Comparison of ENCODE assay signal across 17 cellular contexts in the genomic region with DNA sequence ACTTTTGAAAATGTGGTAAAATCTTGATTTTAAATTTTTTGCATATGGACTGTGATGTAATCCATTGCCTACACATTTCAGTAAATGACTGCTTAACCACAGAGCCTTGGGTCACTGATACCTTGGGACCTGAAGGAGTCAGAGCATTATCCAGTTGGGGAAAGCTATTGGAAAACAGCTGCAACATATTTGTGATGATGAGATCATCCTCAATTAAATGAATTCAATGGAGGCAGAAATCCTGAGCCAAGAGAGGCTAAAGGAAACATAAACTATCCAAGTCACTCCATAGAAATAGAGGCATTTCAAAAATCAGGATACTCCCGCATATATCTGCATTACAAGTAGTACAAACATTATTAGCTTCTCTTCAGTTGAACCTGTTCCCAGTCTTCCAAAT.
DNase-seq lines count a peak whose midpoint lies in the region; ATAC-seq and TF ChIP-seq lines count a peak whose summit lies in the region.
"Had no signal": no experiment of that assay in that cellular context is flagged by ENCODE, and none has a peak within 500 bp of the region (broad histone marks: within the 10 kb centered on the region; RNA-seq: fewer than 3 reads in every experiment).

No MANE protein-coding gene starts in this region.

- H3K27ac Mint-ChIP-seq in HFFc6, result no peak overlapping the region
- H3K27ac Mint-ChIP-seq: B cell; CD4-positive, CD25-positive, alpha-beta regulatory T cell; H9 had no signal

- H3K4me1 Mint-ChIP-seq in HFFc6 (ENCODE audit: low read depth), result peaks cover 6% of the 10 kb centered on the region; the same call in 1 of the 2 replicates
- H3K4me1 Mint-ChIP-seq: B cell; CD4-positive, CD25-positive, alpha-beta regulatory T cell had no signal

- H3K36me3 ChIP-seq in SK-N-MC (ENCODE audit: insufficient read depth, low read length), result no peaks in the 10 kb centered on the region

- H3K4me3 Mint-ChIP-seq in HFFc6, result no peak overlapping the region
- H3K4me3 Mint-ChIP-seq: B cell; CD4-positive, CD25-positive, alpha-beta regulatory T cell; H9 had no signal

- H3K9ac ChIP-seq in SK-N-MC (ENCODE audit: insufficient read length), result no peak overlapping the region

- no peak overlapping the region for H3K4me3 ChIP-seq in SK-N-MC
- no peak overlapping the region for H3K4me3 ChIP-seq in fibroblast of mammary gland (ENCODE audit: control insufficient read depth, low read depth, low read length)
- H3K4me3 ChIP-seq: K562, PC-9 had no signal

- H3K9me3 ChIP-seq in SK-N-MC (ENCODE audit: low read depth, low read length), result no peaks in the 10 kb centered on the region
- H3K9me3 ChIP-seq: Caco-2 had no signal

- DNase-seq in HCEC 1CT, result peak; percentile 34
- peak; percentile 42 for DNase-seq in SK-N-MC (ENCODE audit: low read depth, low spot score)
- peak; percentile 80 for DNase-seq in fibroblast of mammary gland (ENCODE audit: low read depth)
- DNase-seq in stromal cell of bone marrow (ENCODE audit: low read depth), result peak; percentile 36
- DNase-seq in HFFc6, result no peak
- DNase-seq: ACHN; Caco-2; CD4-positive, CD25-positive, alpha-beta regulatory T cell; EL; H9; NCI-H1417 treated with DMSO at 0.1 percent for 48 hours; NCI-H1930; PC-9 had no signal

- ATAC-seq in HG02623 (IDR thresholded peaks at IDR 0.05; ENCODE audit: unreplicated experiment) (no peak), HG03442 (IDR thresholded peaks at IDR 0.05; ENCODE audit: unreplicated experiment) (no peak)
- ATAC-seq: K562 had no signal

- H3K27me3 Mint-ChIP-seq in HFFc6 (ENCODE audit: insufficient read depth), result no peaks in the 10 kb centered on the region; the same call in 1 of the 2 replicates

- no peak overlapping the region; the same call in 1 of the 2 replicates for H3K27ac ChIP-seq in SK-N-MC
- H3K27ac ChIP-seq: PC-9 had no signal

- no peak for TF ChIP-seq CTCF in fibroblast of mammary gland (conservative IDR thresholded peaks at IDR 0.05; ENCODE audit: control insufficient read depth, insufficient read depth, low read depth, low read length)
- no peak for TF ChIP-seq CTCF in HFFc6 (IDR thresholded peaks at IDR 0.05)

- H3K36me3 Mint-ChIP-seq in HFFc6 (ENCODE audit: low read depth), result no peaks in the 10 kb centered on the region
- H3K36me3 Mint-ChIP-seq: CD4-positive, CD25-positive, alpha-beta regulatory T cell had no signal

- no peaks in the 10 kb centered on the region for H3K9me3 Mint-ChIP-seq in HFFc6
- H3K9me3 Mint-ChIP-seq: CD4-positive, CD25-positive, alpha-beta regulatory T cell; H9 had no signal
